ENCODE assay signal across 9 cellular contexts in genomic region chr17:31581022-31581483, GRCh38.
DNase-seq lines count a peak whose midpoint lies in the region; ATAC-seq and TF ChIP-seq lines count a peak whose summit lies in the region.
"Had no signal": no experiment of that assay in that cellular context is flagged by ENCODE, and none has a peak within 500 bp of the region (broad histone marks: within the 10 kb centered on the region; RNA-seq: fewer than 3 reads in every experiment).

No MANE protein-coding gene starts in this region.

- no peaks in the 10 kb centered on the region for H3K27me3 ChIP-seq in AG04450 (ENCODE audit: control insufficient read depth, insufficient read depth, low read length)
- no peaks in the 10 kb centered on the region for H3K27me3 ChIP-seq in dorsolateral prefrontal cortex

- POLR2A ChIA-PET in AG04450 (lab: Yijun Ruan, JAX): interaction anchor here (0.6 to 1.9 kb wide), 7 partner anchors 8 to 115 kb away, joined by 3 to 9 read pairs (median 5); no protein-coding TSS in a partner anchor
- POLR2A ChIA-PET in activated CD4-positive, alpha-beta T cell treated with anti-CD3 and anti-CD28 coated beads, Interleukin-2, amount 10 ng/mL, durations not matched to agents 7 days and 5 days (lab: Charles Lee): no interaction called here

- no peaks in the 10 kb centered on the region for H3K4me1 Mint-ChIP-seq in activated CD4-positive, alpha-beta T cell treated with anti-CD3 and anti-CD28 coated beads, Interleukin-2, amount 10 ng/mL, durations not matched to agents 7 days and 5 days

- intact Hi-C loops in dorsolateral prefrontal cortex (cut with DNase I): no loop called here

- no peaks in the 10 kb centered on the region for H3K27me3 Mint-ChIP-seq in activated CD4-positive, alpha-beta T cell treated with anti-CD3 and anti-CD28 coated beads, Interleukin-2, amount 10 ng/mL, durations not matched to agents 7 days and 5 days

- H3K36me3 Mint-ChIP-seq in activated CD4-positive, alpha-beta T cell treated with anti-CD3 and anti-CD28 coated beads, Interleukin-2, amount 10 ng/mL, durations not matched to agents 7 days and 5 days (ENCODE audit: low read depth): no peaks in the 10 kb centered on the region

- DNase-seq in AG04450 (ENCODE audit: low read depth, low spot score) (no peak), NCI-H226 (peak; percentile 99), dorsolateral prefrontal cortex (peak in 8 of 10 donors; percentile 45 to 75 (median 64)), middle frontal gyrus (ENCODE audit: extremely low spot score, low spot score) (peak; percentile 47), NCI-H510A treated with DMSO at 0.1 percent for 48 hours (lab: John Stamatoyannopoulos, UW) (no peak)
- DNase-seq in activated CD4-positive, alpha-beta T cell treated with anti-CD3 and anti-CD28 coated beads, Interleukin-2, amount 10 ng/mL, durations not matched to agents 7 days and 5 days: no peak

- H3K27ac ChIP-seq in AG04450 (ENCODE audit: low read depth, low read length) (peak overlapping the region; percentile 90), dorsolateral prefrontal cortex (peak overlapping the region in 54 of 59 donors; percentile 9 to 85 (median 65))

- H3K9me3 Mint-ChIP-seq in activated CD4-positive, alpha-beta T cell treated with anti-CD3 and anti-CD28 coated beads, Interleukin-2, amount 10 ng/mL, durations not matched to agents 7 days and 5 days: no peaks in the 10 kb centered on the region
- H3K9me3 Mint-ChIP-seq: T-helper 1 cell treated with Interleukin-12 subunit alpha and Interleukin-12 subunit beta and Interleukin-4 antibody, amounts not matched to agents 30 μg/mL and 1 μg/mL, for 36 hours had no signal

- H3K9me3 ChIP-seq in AG04450 (ENCODE audit: control insufficient read depth, insufficient read depth, low read length): no peaks in the 10 kb centered on the region

- no peak overlapping the region for H3K4me3 ChIP-seq in AG04450 (ENCODE audit: low read depth, low read length)
- peak overlapping the region in 16 of 59 donors; percentile 6 to 41 (median 28) for H3K4me3 ChIP-seq in dorsolateral prefrontal cortex

- no peak overlapping the region for H3K27ac Mint-ChIP-seq in activated CD4-positive, alpha-beta T cell treated with anti-CD3 and anti-CD28 coated beads, Interleukin-2, amount 10 ng/mL, durations not matched to agents 7 days and 5 days
- H3K27ac Mint-ChIP-seq: T-helper 1 cell treated with Interleukin-12 subunit alpha and Interleukin-12 subunit beta and Interleukin-4 antibody, amounts not matched to agents 30 μg/mL and 1 μg/mL, for 36 hours had no signal

- no peak for TF ChIP-seq CTCF in AG04450 (IDR thresholded peaks at IDR 0.05; ENCODE audit: low read depth, low read length)
- no peak for TF ChIP-seq CTCF in dorsolateral prefrontal cortex (IDR thresholded peaks at IDR 0.05 in 54 of 56, conservative IDR thresholded peaks at IDR 0.05 in 2 of 56; ENCODE audit: low read depth in 1 of 56, partially characterized antibody in 56 of 56)

- H3K4me3 Mint-ChIP-seq in activated CD4-positive, alpha-beta T cell treated with anti-CD3 and anti-CD28 coated beads, Interleukin-2, amount 10 ng/mL, durations not matched to agents 7 days and 5 days: no peak overlapping the region
- H3K4me3 Mint-ChIP-seq: T-helper 1 cell treated with Interleukin-12 subunit alpha and Interleukin-12 subunit beta and Interleukin-4 antibody, amounts not matched to agents 30 μg/mL and 1 μg/mL, for 36 hours had no signal

- ATAC-seq in GM18870 (IDR thresholded peaks at IDR 0.05; ENCODE audit: unreplicated experiment): no peak
- ATAC-seq in GM18909 (IDR thresholded peaks at IDR 0.05; ENCODE audit: poor library complexity, unreplicated experiment): no peak

- CTCF ChIA-PET in AG04450 (lab: Charles Lee): interaction anchor here (1.1 kb wide), 1 partner anchor 261 kb away, joined by 4 read pairs; no protein-coding TSS in a partner anchor
- CTCF ChIA-PET in activated CD4-positive, alpha-beta T cell treated with anti-CD3 and anti-CD28 coated beads, Interleukin-2, amount 10 ng/mL, durations not matched to agents 7 days and 5 days (lab: Charles Lee): interaction anchor here (1.2 kb wide), 2 partner anchors 9 to 18 kb away, joined by 3 read pairs; no protein-coding TSS in a partner anchor

Comparison
In these comparisons a context has a peak if more than half of its experiments do, and no peak if none do; other contexts are left out.
1. DNase-seq: peak in NCI-H226 (single experiment), dorsolateral prefrontal cortex (8 of 10) and middle frontal gyrus (single experiment); none in AG04450 (single experiment), NCI-H510A treated with DMSO at 0.1 percent for 48 hours (single experiment) and activated CD4-positive, alpha-beta T cell treated with anti-CD3 and anti-CD28 coated beads, Interleukin-2, amount 10 ng/mL, durations not matched to agents 7 days and 5 days (single experiment).